ENCODE assay signal across 1 cellular context in genomic region chr3:10978956-10979355, GRCh38.
TF ChIP-seq lines count a peak whose summit lies in the region.

No MANE protein-coding gene starts in this region.

TF ChIP-seq in WTC11, 78 proteins besides CTCF, POLR2A, EP300 and RAD21 (continued from another document):
- no peak for TF ChIP-seq ERG (CRISPR knock-in tag; IDR thresholded peaks at IDR 0.05)
- TF ChIP-seq, protein P1, sequence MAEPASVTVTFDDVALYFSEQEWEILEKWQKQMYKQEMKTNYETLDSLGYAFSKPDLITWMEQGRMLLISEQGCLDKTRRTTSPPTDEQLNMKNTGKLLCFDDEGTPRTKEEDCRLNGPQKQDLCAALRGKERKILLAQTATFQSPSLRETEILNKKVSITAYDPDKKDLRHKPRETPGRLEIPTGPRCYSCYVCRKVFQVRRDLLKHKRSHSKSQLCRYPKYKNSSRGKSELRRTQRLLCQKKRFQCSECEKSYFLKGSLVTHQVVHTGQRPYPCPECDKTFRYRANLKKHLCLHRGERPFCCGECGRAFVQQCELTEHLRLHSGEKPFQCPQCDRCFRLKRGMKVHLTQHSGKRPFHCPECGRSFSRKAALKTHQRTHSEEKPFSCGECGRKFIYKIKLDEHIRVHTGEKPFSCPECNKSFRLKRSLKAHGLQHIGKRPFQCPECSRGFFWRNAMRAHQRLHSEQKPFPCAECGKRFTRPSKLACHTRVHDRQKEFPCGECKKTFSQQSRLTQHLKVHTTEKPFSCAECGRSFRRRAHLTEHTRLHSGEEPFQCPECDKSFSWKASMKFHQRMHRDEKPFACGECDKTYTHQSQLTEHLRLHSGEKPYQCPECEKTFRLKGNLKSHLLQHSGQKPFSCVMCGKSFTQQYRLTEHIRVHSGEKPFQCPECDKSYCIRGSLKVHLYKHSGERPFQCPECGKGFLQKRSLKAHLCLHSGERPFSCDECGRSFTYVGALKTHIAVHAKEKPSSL (CRISPR knock-in tag; conservative IDR thresholded peaks at IDR 0.05), result no peak
- no peak for TF ChIP-seq ZNF121 (CRISPR knock-in tag; IDR thresholded peaks at IDR 0.05)
- TF ChIP-seq, protein P2, sequence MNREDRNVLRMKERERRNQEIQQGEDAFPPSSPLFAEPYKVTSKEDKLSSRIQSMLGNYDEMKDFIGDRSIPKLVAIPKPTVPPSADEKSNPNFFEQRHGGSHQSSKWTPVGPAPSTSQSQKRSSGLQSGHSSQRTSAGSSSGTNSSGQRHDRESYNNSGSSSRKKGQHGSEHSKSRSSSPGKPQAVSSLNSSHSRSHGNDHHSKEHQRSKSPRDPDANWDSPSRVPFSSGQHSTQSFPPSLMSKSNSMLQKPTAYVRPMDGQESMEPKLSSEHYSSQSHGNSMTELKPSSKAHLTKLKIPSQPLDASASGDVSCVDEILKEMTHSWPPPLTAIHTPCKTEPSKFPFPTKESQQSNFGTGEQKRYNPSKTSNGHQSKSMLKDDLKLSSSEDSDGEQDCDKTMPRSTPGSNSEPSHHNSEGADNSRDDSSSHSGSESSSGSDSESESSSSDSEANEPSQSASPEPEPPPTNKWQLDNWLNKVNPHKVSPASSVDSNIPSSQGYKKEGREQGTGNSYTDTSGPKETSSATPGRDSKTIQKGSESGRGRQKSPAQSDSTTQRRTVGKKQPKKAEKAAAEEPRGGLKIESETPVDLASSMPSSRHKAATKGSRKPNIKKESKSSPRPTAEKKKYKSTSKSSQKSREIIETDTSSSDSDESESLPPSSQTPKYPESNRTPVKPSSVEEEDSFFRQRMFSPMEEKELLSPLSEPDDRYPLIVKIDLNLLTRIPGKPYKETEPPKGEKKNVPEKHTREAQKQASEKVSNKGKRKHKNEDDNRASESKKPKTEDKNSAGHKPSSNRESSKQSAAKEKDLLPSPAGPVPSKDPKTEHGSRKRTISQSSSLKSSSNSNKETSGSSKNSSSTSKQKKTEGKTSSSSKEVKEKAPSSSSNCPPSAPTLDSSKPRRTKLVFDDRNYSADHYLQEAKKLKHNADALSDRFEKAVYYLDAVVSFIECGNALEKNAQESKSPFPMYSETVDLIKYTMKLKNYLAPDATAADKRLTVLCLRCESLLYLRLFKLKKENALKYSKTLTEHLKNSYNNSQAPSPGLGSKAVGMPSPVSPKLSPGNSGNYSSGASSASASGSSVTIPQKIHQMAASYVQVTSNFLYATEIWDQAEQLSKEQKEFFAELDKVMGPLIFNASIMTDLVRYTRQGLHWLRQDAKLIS (CRISPR knock-in tag; IDR thresholded peaks at IDR 0.05; ENCODE audit: borderline replicate concordance), result no peak
- TF ChIP-seq ELF4 (CRISPR knock-in tag; IDR thresholded peaks at IDR 0.05; ENCODE audit: low read depth), result no peak
